8 cellular contexts compared by ENCODE assay signal in genomic region chr20:19212524-19213502, GRCh38. TPM values are rescaled to one million over a fixed set of nuclear protein-coding genes. Genes with fewer than 3 reads are reported as not detected.
DNase-seq lines count a peak whose midpoint lies in the region; ATAC-seq, FAIRE-seq and TF ChIP-seq lines count a peak whose summit lies in the region.

Gene SLC24A3 (plus strand): TSS chr20:19212642.

- no peak within 1 kb of the TSS for H3K9ac ChIP-seq in keratinocyte (ENCODE audit: control insufficient read depth, extremely low read depth, insufficient read depth, low read length)
- no peak within 1 kb of the TSS for H3K9ac ChIP-seq in smooth muscle cell (ENCODE audit: low read depth)

- H3K9me1 ChIP-seq in keratinocyte (ENCODE audit: control insufficient read depth, extremely low read depth, insufficient read depth, low read length) = no peaks in the 10 kb centered on the region

- H3K36me3 ChIP-seq in keratinocyte (ENCODE audit: control insufficient read depth in 2 of 2, extremely low read depth in 1 of 2, insufficient read depth in 2 of 2, low read length in 2 of 2) (no peaks in the 10 kb centered on the region), smooth muscle cell (ENCODE audit: low read depth) (no peaks in the 10 kb centered on the region)

- no peaks in the 10 kb centered on the region for H3K79me2 ChIP-seq in keratinocyte (ENCODE audit: control insufficient read depth, insufficient read depth, low read length)
- no peaks in the 10 kb centered on the region for H3K79me2 ChIP-seq in smooth muscle cell (ENCODE audit: low read depth)

- peak; percentile 72 for ATAC-seq in GM21526 (IDR thresholded peaks at IDR 0.05; ENCODE audit: low FRiP score, unreplicated experiment)
- ATAC-seq in GM19452 (IDR thresholded peaks at IDR 0.05; ENCODE audit: unreplicated experiment) = no peak
- no peak for ATAC-seq in HG03196 (IDR thresholded peaks at IDR 0.05; ENCODE audit: unreplicated experiment)

- dilution Hi-C loops in keratinocyte (cut with MboI; ENCODE audit: extremely low pct_ligation_motif_present, low sequenced_read_pairs) = no loop called here

- H3K27me3 ChIP-seq in keratinocyte (ENCODE audit: control insufficient read depth, extremely low read depth, insufficient read depth, low read length) = peaks cover 35% of the 10 kb centered on the region
- peaks cover 7% of the 10 kb centered on the region for H3K27me3 ChIP-seq in smooth muscle cell (ENCODE audit: low read depth)

- peak in 2 of 3 experiments; percentile 62 to 85 for TF ChIP-seq CTCF in keratinocyte (optimal IDR thresholded peaks at IDR 0.05 in 1 of 3, IDR thresholded peaks at IDR 0.05 in 1 of 3, conservative IDR thresholded peaks at IDR 0.05 in 1 of 3; ENCODE audit: extremely low read depth in 1 of 3, insufficient read depth in 2 of 3, low read length in 3 of 3)
- peak; percentile 26 for TF ChIP-seq CTCF in smooth muscle cell (IDR thresholded peaks at IDR 0.05; ENCODE audit: borderline replicate concordance, insufficient read depth, poor library complexity, severe bottlenecking)

- no peaks in the 10 kb centered on the region for H4K20me1 ChIP-seq in keratinocyte (ENCODE audit: control insufficient read depth, extremely low read depth, insufficient read depth, low read length)
- no peaks in the 10 kb centered on the region for H4K20me1 ChIP-seq in smooth muscle cell (ENCODE audit: low read depth)

- no peak for FAIRE-seq in keratinocyte (lab: Jason Lieb, UNC)

- peak within 1 kb of the TSS; percentile 13 to 29 (median 25) for H3K4me3 ChIP-seq in keratinocyte (ENCODE audit: control insufficient read depth in 2 of 3, extremely low read depth in 1 of 3, insufficient read depth in 2 of 3, low read depth in 1 of 3, low read length in 3 of 3)
- peak within 1 kb of the TSS; percentile 55 for H3K4me3 ChIP-seq in smooth muscle cell

- H3F3A ChIP-seq in smooth muscle cell (ENCODE audit: low read depth) = no peaks in the 10 kb centered on the region

- no peaks in the 10 kb centered on the region for H3K4me1 ChIP-seq in keratinocyte (ENCODE audit: control insufficient read depth, extremely low read depth, insufficient read depth, low read length)
- no peaks in the 10 kb centered on the region for H3K4me1 ChIP-seq in smooth muscle cell (ENCODE audit: low read depth)

- H3K9me3 ChIP-seq in keratinocyte (ENCODE audit: control insufficient read depth, low read depth, low read length) (no peaks in the 10 kb centered on the region), smooth muscle cell (replicated peaks; ENCODE audit: low read depth) (no peaks in the 10 kb centered on the region)

- peak within 1 kb of the TSS; percentile 71 for H2AFZ ChIP-seq in keratinocyte (ENCODE audit: control insufficient read depth, low read length)
- H2AFZ ChIP-seq in smooth muscle cell (ENCODE audit: low read depth) = peak within 1 kb of the TSS; percentile 71

- peak; percentile 20 for DNase-seq in DMS79 (lab: John Stamatoyannopoulos, UW)
- peak; percentile 78 for DNase-seq in NCI-H510A treated with DMSO at 0.1 percent for 48 hours (lab: John Stamatoyannopoulos, UW)
- peak; percentile 21 for DNase-seq in cerebellar cortex (ENCODE audit: low spot score)
- no peak for DNase-seq in keratinocyte (ENCODE audit: low read depth, low spot score)
- no peak for DNase-seq in smooth muscle cell (lab: John Stamatoyannopoulos, UW; ENCODE audit: unreplicated experiment)

- H3K27ac ChIP-seq in keratinocyte (ENCODE audit: control insufficient read depth, insufficient read depth, low read length) = no peak within 1 kb of the TSS
- no peak within 1 kb of the TSS for H3K27ac ChIP-seq in smooth muscle cell (ENCODE audit: low read depth)

- peak within 1 kb of the TSS; percentile 47 for H3K4me2 ChIP-seq in keratinocyte (ENCODE audit: control insufficient read depth, extremely low read depth, insufficient read depth, low read depth, low read length)
- H3K4me2 ChIP-seq in smooth muscle cell = peak within 1 kb of the TSS; percentile 88

- 10% methylated on average over 35 of the region's 108 CpGs for WGBS in smooth muscle cell (ENCODE audit: low lambda C conversion rate)

RNA-seq across cellular contexts. Expression of gene SLC24A3, which starts in this region (rescaled TPM):
- polyA plus RNA-seq in keratinocyte (0.17 to 0.37 TPM (median 0.36 TPM) in 3 replicates), smooth muscle cell (3.2 and 4.3 TPM in 2 replicates)
- polyA plus RNA-seq in keratinocyte (2011; ENCODE audit: low read depth) = 0.36 TPM
- polyA plus RNA-seq in keratinocyte (2011; cell fraction: cytosol; rRNA removed) = 0.19 and 0.36 TPM in 2 replicates
- polyA plus RNA-seq in keratinocyte (2011; cell fraction: nucleus; rRNA removed) = 0.84 and 0.85 TPM in 2 replicates
- 0.38 and 0.86 TPM in 2 replicates for polyA plus RNA-seq in keratinocyte (2012; ENCODE audit: low replicate concordance)
- 0.16 to 0.56 TPM (median 0.32 TPM) in 3 replicates for polyA minus RNA-seq in keratinocyte
- not detected for polyA minus RNA-seq in keratinocyte (2011; cell fraction: cytosol; rRNA and poly(A)+ RNA removed)
- polyA minus RNA-seq in keratinocyte (2011; cell fraction: nucleus; rRNA and poly(A)+ RNA removed) = 0.21 and 0.70 TPM in 2 replicates
- 2.5 and 3.5 TPM in 2 replicates for total RNA-seq in smooth muscle cell

Comparison
In these comparisons a context has a peak if more than half of its experiments do, and no peak if none do; other contexts are left out.
1. DNase-seq: peak in DMS79 (single experiment), NCI-H510A treated with DMSO at 0.1 percent for 48 hours (single experiment) and cerebellar cortex (single experiment); none in keratinocyte (single experiment) and smooth muscle cell (single experiment).